ENCODE assay signal across 1 cellular context in the genomic region with DNA sequence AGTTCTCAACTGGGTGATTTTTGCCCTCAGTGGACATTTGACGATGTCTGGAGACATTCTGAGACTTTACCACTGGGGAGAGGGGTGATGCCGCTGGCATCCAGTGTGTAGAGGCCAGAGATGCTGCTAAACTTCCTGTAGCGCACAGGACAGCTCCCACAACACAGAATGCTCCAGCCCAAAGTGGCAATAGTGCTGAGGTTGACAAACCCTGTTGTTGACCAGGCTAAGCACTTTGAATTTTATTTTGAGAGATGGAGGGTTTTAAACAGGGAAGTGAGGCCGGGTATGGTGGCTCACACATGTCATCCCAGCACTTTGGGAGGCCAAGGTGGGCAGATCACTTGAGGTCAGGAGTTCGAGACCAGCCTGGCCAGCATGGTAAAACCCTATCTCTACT.
TF ChIP-seq lines count a peak whose summit lies in the region.

No MANE protein-coding gene starts in this region.

TF ChIP-seq in HepG2, 621 proteins besides CTCF, POLR2A, EP300 and RAD21 (continued from another document):
- TF ChIP-seq, protein P1, sequence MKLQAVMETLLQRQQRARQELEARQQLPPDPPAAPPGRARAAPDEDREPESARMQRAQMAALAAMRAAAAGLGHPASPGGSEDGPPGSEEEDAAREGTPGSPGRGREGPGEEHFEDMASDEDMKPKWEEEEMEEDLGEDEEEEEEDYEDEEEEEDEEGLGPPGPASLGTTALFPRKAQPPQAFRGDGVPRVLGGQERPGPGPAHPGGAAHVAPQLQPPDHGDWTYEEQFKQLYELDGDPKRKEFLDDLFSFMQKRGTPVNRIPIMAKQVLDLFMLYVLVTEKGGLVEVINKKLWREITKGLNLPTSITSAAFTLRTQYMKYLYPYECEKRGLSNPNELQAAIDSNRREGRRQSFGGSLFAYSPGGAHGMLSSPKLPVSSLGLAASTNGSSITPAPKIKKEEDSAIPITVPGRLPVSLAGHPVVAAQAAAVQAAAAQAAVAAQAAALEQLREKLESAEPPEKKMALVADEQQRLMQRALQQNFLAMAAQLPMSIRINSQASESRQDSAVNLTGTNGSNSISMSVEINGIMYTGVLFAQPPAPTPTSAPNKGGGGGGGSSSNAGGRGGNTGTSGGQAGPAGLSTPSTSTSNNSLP (IDR thresholded peaks at IDR 0.05; ENCODE audit: low read depth, low read length) = no peak
- TF ChIP-seq, protein P2, sequence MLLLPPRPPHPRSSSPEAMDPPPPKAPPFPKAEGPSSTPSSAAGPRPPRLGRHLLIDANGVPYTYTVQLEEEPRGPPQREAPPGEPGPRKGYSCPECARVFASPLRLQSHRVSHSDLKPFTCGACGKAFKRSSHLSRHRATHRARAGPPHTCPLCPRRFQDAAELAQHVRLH (CRISPR knock-in tag; IDR thresholded peaks at IDR 0.05; ENCODE audit: borderline replicate concordance, low read depth) = no peak
- TF ChIP-seq, protein P3, sequence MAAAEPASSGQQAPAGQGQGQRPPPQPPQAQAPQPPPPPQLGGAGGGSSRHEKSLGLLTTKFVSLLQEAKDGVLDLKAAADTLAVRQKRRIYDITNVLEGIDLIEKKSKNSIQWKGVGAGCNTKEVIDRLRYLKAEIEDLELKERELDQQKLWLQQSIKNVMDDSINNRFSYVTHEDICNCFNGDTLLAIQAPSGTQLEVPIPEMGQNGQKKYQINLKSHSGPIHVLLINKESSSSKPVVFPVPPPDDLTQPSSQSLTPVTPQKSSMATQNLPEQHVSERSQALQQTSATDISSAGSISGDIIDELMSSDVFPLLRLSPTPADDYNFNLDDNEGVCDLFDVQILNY (CRISPR knock-in tag; conservative IDR thresholded peaks at IDR 0.05) = no peak
- TF ChIP-seq RFX5 (IDR thresholded peaks at IDR 0.05; ENCODE audit: low read depth, low read length) = no peak
- TF ChIP-seq, protein P4, sequence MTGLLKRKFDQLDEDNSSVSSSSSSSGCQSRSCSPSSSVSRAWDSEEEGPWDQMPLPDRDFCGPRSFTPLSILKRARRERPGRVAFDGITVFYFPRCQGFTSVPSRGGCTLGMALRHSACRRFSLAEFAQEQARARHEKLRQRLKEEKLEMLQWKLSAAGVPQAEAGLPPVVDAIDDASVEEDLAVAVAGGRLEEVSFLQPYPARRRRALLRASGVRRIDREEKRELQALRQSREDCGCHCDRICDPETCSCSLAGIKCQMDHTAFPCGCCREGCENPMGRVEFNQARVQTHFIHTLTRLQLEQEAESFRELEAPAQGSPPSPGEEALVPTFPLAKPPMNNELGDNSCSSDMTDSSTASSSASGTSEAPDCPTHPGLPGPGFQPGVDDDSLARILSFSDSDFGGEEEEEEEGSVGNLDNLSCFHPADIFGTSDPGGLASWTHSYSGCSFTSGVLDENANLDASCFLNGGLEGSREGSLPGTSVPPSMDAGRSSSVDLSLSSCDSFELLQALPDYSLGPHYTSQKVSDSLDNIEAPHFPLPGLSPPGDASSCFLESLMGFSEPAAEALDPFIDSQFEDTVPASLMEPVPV (CRISPR knock-in tag; IDR thresholded peaks at IDR 0.05) = no peak
